In genomic region chr19:18865973-18866799, GRCh38 we compare ENCODE assay signal across 8 cellular contexts. TPM values are rescaled to one million over a fixed set of nuclear protein-coding genes. Genes with fewer than 3 reads are reported as not detected.
A peak's percentile ranks its signal among the peaks of the same experiment; 100 is the strongest.
DNase-seq lines count a peak whose midpoint lies in the region; ATAC-seq and TF ChIP-seq lines count a peak whose summit lies in the region.

No MANE protein-coding gene starts in this region.

- H3K27ac ChIP-seq in SU-DHL-6 (ENCODE audit: low read depth, low read length): no peak overlapping the region

- H3K9me3 Mint-ChIP-seq in activated naive CD8-positive, alpha-beta T cell treated with anti-CD3 and anti-CD28 coated beads, Interleukin-2, amount 50 U/mL, for 24 hours: no peaks in the 10 kb centered on the region

- TF ChIP-seq CTCF in BE2C (IDR thresholded peaks at IDR 0.05; ENCODE audit: low read depth, low read length) (peak; percentile 89), SU-DHL-6 (IDR thresholded peaks at IDR 0.05; ENCODE audit: insufficient read depth, low read length, poor library complexity, severe bottlenecking) (peak; percentile 98), retinal pigment epithelial cell (conservative IDR thresholded peaks at IDR 0.05; ENCODE audit: low read depth, low read length) (peak; percentile 90)

- H3K4me2 ChIP-seq in SU-DHL-6 (ENCODE audit: low read depth, low read length, poor library complexity, severe bottlenecking): no peak overlapping the region

- H3K36me3 Mint-ChIP-seq in activated naive CD8-positive, alpha-beta T cell treated with anti-CD3 and anti-CD28 coated beads, Interleukin-2, amount 50 U/mL, for 24 hours (ENCODE audit: low read depth): peaks cover 32% of the 10 kb centered on the region

- no peak overlapping the region for H3K4me3 ChIP-seq in BE2C (ENCODE audit: low read depth, low read length)
- no peak overlapping the region for H3K4me3 ChIP-seq in SU-DHL-6 (ENCODE audit: insufficient read depth, low read length, poor library complexity, severe bottlenecking)
- no peak overlapping the region for H3K4me3 ChIP-seq in retinal pigment epithelial cell (ENCODE audit: low read length)

- no peaks in the 10 kb centered on the region for H3K9me2 ChIP-seq in SU-DHL-6 (replicated peaks; ENCODE audit: insufficient read depth, low read length)

- no peaks in the 10 kb centered on the region for H4K20me1 ChIP-seq in SU-DHL-6 (ENCODE audit: low read depth, low read length)

- POLR2A ChIA-PET in HEK293T (lab: Yijun Ruan, JAX): interaction anchor here (0.9 kb wide), 1 partner anchor 35 kb away, joined by 3 read pairs; no protein-coding TSS in a partner anchor

- H3K4me1 Mint-ChIP-seq in activated naive CD8-positive, alpha-beta T cell treated with anti-CD3 and anti-CD28 coated beads, Interleukin-2, amount 50 U/mL, for 24 hours: peaks cover 5% of the 10 kb centered on the region

- ATAC-seq in activated naive CD8-positive, alpha-beta T cell treated with anti-CD3 and anti-CD28 coated beads, Interleukin-2, amount 50 U/mL, for 24 hours: peak; percentile 75
- ATAC-seq in left cardiac atrium: peak; percentile 73 to 88
- no peak for ATAC-seq in GM19397 (IDR thresholded peaks at IDR 0.05; ENCODE audit: unreplicated experiment)

- H3K27me3 Mint-ChIP-seq in activated naive CD8-positive, alpha-beta T cell treated with anti-CD3 and anti-CD28 coated beads, Interleukin-2, amount 50 U/mL, for 24 hours: peaks cover 5% of the 10 kb centered on the region

- no peaks in the 10 kb centered on the region for H3F3A ChIP-seq in SU-DHL-6 (ENCODE audit: insufficient read depth)

- H3K9me3 ChIP-seq in BE2C (no peaks in the 10 kb centered on the region), SU-DHL-6 (ENCODE audit: insufficient read depth, low read length) (no peaks in the 10 kb centered on the region)

- no peak overlapping the region for H3K27ac Mint-ChIP-seq in activated naive CD8-positive, alpha-beta T cell treated with anti-CD3 and anti-CD28 coated beads, Interleukin-2, amount 50 U/mL, for 24 hours

- CTCF ChIA-PET in HEK293T (lab: Yijun Ruan, JAX): interaction anchor here (0.7 to 0.9 kb wide), 3 partner anchors 10 to 29 kb away, joined by 3 to 5 read pairs (median 3); no protein-coding TSS in a partner anchor

- H3K4me3 Mint-ChIP-seq in activated naive CD8-positive, alpha-beta T cell treated with anti-CD3 and anti-CD28 coated beads, Interleukin-2, amount 50 U/mL, for 24 hours: no peak overlapping the region

- intact Hi-C loops in left cardiac atrium (cut with DNase I): loop anchor here in 1 of 2 donors (10.0 kb wide), 1 partner anchor 411 kb away; no protein-coding TSS in a partner anchor

- no peaks in the 10 kb centered on the region for H3K27me3 ChIP-seq in BE2C
- no peaks in the 10 kb centered on the region for H3K27me3 ChIP-seq in SU-DHL-6 (ENCODE audit: low read length)

- H3K9ac ChIP-seq in SU-DHL-6 (ENCODE audit: low read length): no peak overlapping the region

- H3K36me3 ChIP-seq in BE2C (peaks cover 61% of the 10 kb centered on the region), SU-DHL-6 (ENCODE audit: low read length) (peaks cover 4% of the 10 kb centered on the region; the same call in 1 of the 2 replicates)

- DNase-seq in BE2C (peak; percentile 80), HEK293T (ENCODE audit: extremely low spot score) (peak; percentile 91), left cardiac atrium (peak; percentile 67), retinal pigment epithelial cell (ENCODE audit: low read depth) (no peak), NK-92 (lab: John Stamatoyannopoulos, UW; ENCODE audit: unreplicated experiment) (no peak)
- DNase-seq in activated naive CD8-positive, alpha-beta T cell treated with anti-CD3 and anti-CD28 coated beads, Interleukin-2, amount 50 U/mL, for 24 hours: peak; percentile 74

- H3K79me2 ChIP-seq in SU-DHL-6 (ENCODE audit: insufficient read depth, low read length): no peaks in the 10 kb centered on the region

- peaks cover 6% of the 10 kb centered on the region; the same call in 1 of the 2 replicates for H3K4me1 ChIP-seq in BE2C

- H2AFZ ChIP-seq in SU-DHL-6 (ENCODE audit: low read depth, low read length, severe bottlenecking): no peak overlapping the region

TF ChIP-seq in HEK293T, 16 proteins besides CTCF, POLR2A, EP300 and RAD21:
- TF ChIP-seq L3MBTL2 (conservative IDR thresholded peaks at IDR 0.05) (no peak), HDGF (IDR thresholded peaks at IDR 0.05; ENCODE audit: borderline replicate concordance) (0 out of 2 replicates have a peak, but pooled peaks have one; percentile 64)
TF ChIP-seq in HEK293T: peak in this region for 1.

RNA-seq across cellular contexts. Expression of gene CERS1, which starts 29.8 kb away (rescaled TPM):
- 32.5 TPM for polyA plus RNA-seq in BE2C (2012; ENCODE audit: insufficient read depth, insufficient read length, low read depth)
- 1 to 10 TPM in 1 of 2 donors, under 1 TPM in 1; 0.80 to 2.1 TPM for total RNA-seq in left cardiac atrium

RNA-seq across cellular contexts. Expression of gene UPF1, which starts 34.4 kb away (rescaled TPM):
- polyA plus RNA-seq in BE2C (2012; ENCODE audit: insufficient read depth, insufficient read length, low read depth): 103 TPM
- 10 to 100 TPM; 33.9 to 41.1 TPM for total RNA-seq in left cardiac atrium

RNA-seq across cellular contexts. Expression of gene COPE, which starts 53.0 kb away (rescaled TPM):
- polyA plus RNA-seq in BE2C (2012; ENCODE audit: insufficient read depth, insufficient read length, low read depth): 283 TPM
- total RNA-seq in left cardiac atrium: 100 to 1,000 TPM; 136 to 149 TPM

RNA-seq across cellular contexts. Expression of gene DDX49, which starts 53.3 kb away (rescaled TPM):
- 366 TPM for polyA plus RNA-seq in BE2C (2012; ENCODE audit: insufficient read depth, insufficient read length, low read depth)
- total RNA-seq in left cardiac atrium: 10 to 100 TPM; 23.6 to 24.2 TPM

Comparison
In these comparisons a context has a peak if more than half of its experiments do, and no peak if none do; other contexts are left out.
1. DNase-seq: peak in BE2C (single experiment), HEK293T (single experiment), activated naive CD8-positive, alpha-beta T cell treated with anti-CD3 and anti-CD28 coated beads, Interleukin-2, amount 50 U/mL, for 24 hours (single experiment) and left cardiac atrium (single experiment); none in retinal pigment epithelial cell (single experiment) and NK-92 (single experiment).
2. Peak in every context shown above with its lines, with median percentiles within 50 percentile points of each other: CTCF ChIP-seq.